In genomic region chr4:170672571-170672970, GRCh38 we compare ENCODE assay signal across 2 cellular contexts.
A peak's percentile ranks its signal among the peaks of the same experiment; 100 is the strongest.
TF ChIP-seq lines count a peak whose summit lies in the region.

No MANE protein-coding gene starts in this region.

TF ChIP-seq in GM23338, 12 proteins besides CTCF, POLR2A, EP300 and RAD21:
- TF ChIP-seq REST (IDR thresholded peaks at IDR 0.05; ENCODE audit: unreplicated experiment) (no peak), ETS1 (IDR thresholded peaks at IDR 0.05) (no peak), JUNB (IDR thresholded peaks at IDR 0.05; ENCODE audit: unreplicated experiment) (no peak), EZH2phosphoT487 (IDR thresholded peaks at IDR 0.05; ENCODE audit: unreplicated experiment) (no peak), POLR2AphosphoS5 (IDR thresholded peaks at IDR 0.05; ENCODE audit: low read depth) (no peak), ZNF462 (CRISPR knock-in tag; IDR thresholded peaks at IDR 0.05) (no peak)

TF ChIP-seq in SK-N-SH, 30 proteins besides CTCF, POLR2A, EP300 and RAD21:
- TF ChIP-seq MXI1 (IDR thresholded peaks at IDR 0.05; ENCODE audit: low read depth, low read length) = no peak
- TF ChIP-seq RFX5 (IDR thresholded peaks at IDR 0.05; ENCODE audit: low read length) = no peak
- TF ChIP-seq RCOR1 (IDR thresholded peaks at IDR 0.05; ENCODE audit: low read length) = no peak
- peak; percentile 62; the same call in 1 of the 2 replicates for TF ChIP-seq MEF2A (IDR thresholded peaks at IDR 0.05; ENCODE audit: borderline replicate concordance, low read depth)
- TF ChIP-seq EZH2phosphoT487 (IDR thresholded peaks at IDR 0.05; ENCODE audit: borderline replicate concordance, low read depth) = no peak
- TF ChIP-seq, protein P1, sequence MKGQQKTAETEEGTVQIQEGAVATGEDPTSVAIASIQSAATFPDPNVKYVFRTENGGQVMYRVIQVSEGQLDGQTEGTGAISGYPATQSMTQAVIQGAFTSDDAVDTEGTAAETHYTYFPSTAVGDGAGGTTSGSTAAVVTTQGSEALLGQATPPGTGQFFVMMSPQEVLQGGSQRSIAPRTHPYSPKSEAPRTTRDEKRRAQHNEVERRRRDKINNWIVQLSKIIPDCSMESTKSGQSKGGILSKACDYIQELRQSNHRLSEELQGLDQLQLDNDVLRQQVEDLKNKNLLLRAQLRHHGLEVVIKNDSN (IDR thresholded peaks at IDR 0.05; ENCODE audit: borderline replicate concordance, low read depth) = no peak
- TF ChIP-seq RXRA (IDR thresholded peaks at IDR 0.05; ENCODE audit: borderline replicate concordance, low read depth) = peak; percentile 23; the same call in 1 of the 2 replicates
- peak; percentile 80 for TF ChIP-seq TCF12 (IDR thresholded peaks at IDR 0.05)
- peak; percentile 66 for TF ChIP-seq JUND (IDR thresholded peaks at IDR 0.05)
- peak; percentile 84 for TF ChIP-seq PBX3 (IDR thresholded peaks at IDR 0.05)
- TF ChIP-seq FOXM1 (IDR thresholded peaks at IDR 0.05; ENCODE audit: low read depth) = peak; percentile 58; the same call in 1 of the 2 replicates
- TF ChIP-seq, protein P2, sequence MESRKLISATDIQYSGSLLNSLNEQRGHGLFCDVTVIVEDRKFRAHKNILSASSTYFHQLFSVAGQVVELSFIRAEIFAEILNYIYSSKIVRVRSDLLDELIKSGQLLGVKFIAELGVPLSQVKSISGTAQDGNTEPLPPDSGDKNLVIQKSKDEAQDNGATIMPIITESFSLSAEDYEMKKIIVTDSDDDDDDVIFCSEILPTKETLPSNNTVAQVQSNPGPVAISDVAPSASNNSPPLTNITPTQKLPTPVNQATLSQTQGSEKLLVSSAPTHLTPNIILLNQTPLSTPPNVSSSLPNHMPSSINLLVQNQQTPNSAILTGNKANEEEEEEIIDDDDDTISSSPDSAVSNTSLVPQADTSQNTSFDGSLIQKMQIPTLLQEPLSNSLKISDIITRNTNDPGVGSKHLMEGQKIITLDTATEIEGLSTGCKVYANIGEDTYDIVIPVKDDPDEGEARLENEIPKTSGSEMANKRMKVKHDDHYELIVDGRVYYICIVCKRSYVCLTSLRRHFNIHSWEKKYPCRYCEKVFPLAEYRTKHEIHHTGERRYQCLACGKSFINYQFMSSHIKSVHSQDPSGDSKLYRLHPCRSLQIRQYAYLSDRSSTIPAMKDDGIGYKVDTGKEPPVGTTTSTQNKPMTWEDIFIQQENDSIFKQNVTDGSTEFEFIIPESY (IDR thresholded peaks at IDR 0.05; ENCODE audit: borderline replicate concordance, low read depth) = no peak
- TF ChIP-seq GATA2 (CRISPR knock-in tag; IDR thresholded peaks at IDR 0.05) = no peak
- TF ChIP-seq, protein P3, sequence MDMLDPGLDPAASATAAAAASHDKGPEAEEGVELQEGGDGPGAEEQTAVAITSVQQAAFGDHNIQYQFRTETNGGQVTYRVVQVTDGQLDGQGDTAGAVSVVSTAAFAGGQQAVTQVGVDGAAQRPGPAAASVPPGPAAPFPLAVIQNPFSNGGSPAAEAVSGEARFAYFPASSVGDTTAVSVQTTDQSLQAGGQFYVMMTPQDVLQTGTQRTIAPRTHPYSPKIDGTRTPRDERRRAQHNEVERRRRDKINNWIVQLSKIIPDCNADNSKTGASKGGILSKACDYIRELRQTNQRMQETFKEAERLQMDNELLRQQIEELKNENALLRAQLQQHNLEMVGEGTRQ (IDR thresholded peaks at IDR 0.05; ENCODE audit: borderline replicate concordance, low read depth, low read length) = no peak
- TF ChIP-seq NFIC (IDR thresholded peaks at IDR 0.05; ENCODE audit: borderline replicate concordance) = peak; percentile 41; the same call in 1 of the 2 replicates
- TF ChIP-seq GABPA (IDR thresholded peaks at IDR 0.05; ENCODE audit: low read depth) = no peak
- TF ChIP-seq, protein P4, sequence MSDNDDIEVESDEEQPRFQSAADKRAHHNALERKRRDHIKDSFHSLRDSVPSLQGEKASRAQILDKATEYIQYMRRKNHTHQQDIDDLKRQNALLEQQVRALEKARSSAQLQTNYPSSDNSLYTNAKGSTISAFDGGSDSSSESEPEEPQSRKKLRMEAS (IDR thresholded peaks at IDR 0.05; ENCODE audit: low read depth) = 0 out of 2 replicates have a peak, but pooled peaks have one; percentile 20
- no peak for TF ChIP-seq POLR2AphosphoS5 (IDR thresholded peaks at IDR 0.05; ENCODE audit: low read depth, low read length)
- no peak for TF ChIP-seq NRF1 (IDR thresholded peaks at IDR 0.05; ENCODE audit: low read depth, low read length)
- no peak for TF ChIP-seq SMC3 (IDR thresholded peaks at IDR 0.05; ENCODE audit: low read depth, low read length)
- TF ChIP-seq ELF1 (IDR thresholded peaks at IDR 0.05) = no peak
- no peak for TF ChIP-seq FOXJ3 (CRISPR knock-in tag; IDR thresholded peaks at IDR 0.05)
- TF ChIP-seq TAF1 (IDR thresholded peaks at IDR 0.05; ENCODE audit: borderline replicate concordance, low read depth, low read length) = no peak
- TF ChIP-seq CHD2 (IDR thresholded peaks at IDR 0.05; ENCODE audit: low read length, partially characterized antibody) = no peak
- TF ChIP-seq SIN3A (IDR thresholded peaks at IDR 0.05; ENCODE audit: borderline replicate concordance, low read depth, low read length) = no peak
- peak; percentile 45; the same call in 1 of the 2 replicates for TF ChIP-seq YY1 (IDR thresholded peaks at IDR 0.05; ENCODE audit: low read depth)
- no peak for TF ChIP-seq REST (IDR thresholded peaks at IDR 0.05; ENCODE audit: low read depth, low read length)
- peak; percentile 60; the same call in 1 of the 2 replicates for TF ChIP-seq TEAD4 (IDR thresholded peaks at IDR 0.05; ENCODE audit: borderline replicate concordance, insufficient read depth)
- TF ChIP-seq FOSL2 (IDR thresholded peaks at IDR 0.05; ENCODE audit: borderline replicate concordance, low read depth) = peak; percentile 86
- TF ChIP-seq, protein P5, sequence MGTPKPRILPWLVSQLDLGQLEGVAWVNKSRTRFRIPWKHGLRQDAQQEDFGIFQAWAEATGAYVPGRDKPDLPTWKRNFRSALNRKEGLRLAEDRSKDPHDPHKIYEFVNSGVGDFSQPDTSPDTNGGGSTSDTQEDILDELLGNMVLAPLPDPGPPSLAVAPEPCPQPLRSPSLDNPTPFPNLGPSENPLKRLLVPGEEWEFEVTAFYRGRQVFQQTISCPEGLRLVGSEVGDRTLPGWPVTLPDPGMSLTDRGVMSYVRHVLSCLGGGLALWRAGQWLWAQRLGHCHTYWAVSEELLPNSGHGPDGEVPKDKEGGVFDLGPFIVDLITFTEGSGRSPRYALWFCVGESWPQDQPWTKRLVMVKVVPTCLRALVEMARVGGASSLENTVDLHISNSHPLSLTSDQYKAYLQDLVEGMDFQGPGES (IDR thresholded peaks at IDR 0.05; ENCODE audit: low read depth, low read length) = no peak
